Comparison of ENCODE assay signal across 9 cellular contexts in genomic region chr19:5681446-5682292, GRCh38. TPM values are rescaled to one million over a fixed set of nuclear protein-coding genes. Genes with fewer than 3 reads are reported as not detected.
DNase-seq lines count a peak whose midpoint lies in the region; ATAC-seq and TF ChIP-seq lines count a peak whose summit lies in the region.
"Had no signal": no experiment of that assay in that cellular context is flagged by ENCODE, and none has a peak within 500 bp of the region (broad histone marks: within the 10 kb centered on the region; RNA-seq: fewer than 3 reads in every experiment).

No MANE protein-coding gene starts in this region.

- no peak for ATAC-seq in heart left ventricle
- no peak for ATAC-seq in Right ventricle myocardium superior (ENCODE audit: poor library complexity)
- ATAC-seq in GM21381 (IDR thresholded peaks at IDR 0.05; ENCODE audit: unreplicated experiment), result no peak
- ATAC-seq in GM21390 (IDR thresholded peaks at IDR 0.05; ENCODE audit: unreplicated experiment), result no peak

- DNase-seq in heart left ventricle (peak in 1 of 5 donors; percentile 20), Right ventricle myocardium superior (no peak), breast epithelium (ENCODE audit: low spot score in 2 of 2) (no peak), mesothelial cell of epicardium (ENCODE audit: low spot score in 2 of 2, unreplicated experiment in 2 of 2) (no peak), uterus (no peak), GM13977 (ENCODE audit: low spot score) (no peak)

- no peaks in the 10 kb centered on the region for H3K9me3 ChIP-seq in heart left ventricle
- H3K9me3 ChIP-seq in breast epithelium, result no peaks in the 10 kb centered on the region
- no peaks in the 10 kb centered on the region for H3K9me3 ChIP-seq in uterus

- H3K36me3 Mint-ChIP-seq in mesothelial cell of epicardium, result no peaks in the 10 kb centered on the region

- H3K27me3 ChIP-seq in heart left ventricle (no peaks in the 10 kb centered on the region), breast epithelium (no peaks in the 10 kb centered on the region), uterus (no peaks in the 10 kb centered on the region)

- no peak for TF ChIP-seq CTCF in heart left ventricle (IDR thresholded peaks at IDR 0.05)
- TF ChIP-seq CTCF in breast epithelium (IDR thresholded peaks at IDR 0.05), result no peak
- no peak for TF ChIP-seq CTCF in mesothelial cell of epicardium (IDR thresholded peaks at IDR 0.05; ENCODE audit: unreplicated experiment)
- TF ChIP-seq CTCF in uterus (IDR thresholded peaks at IDR 0.05), result no peak
- TF ChIP-seq CTCF in GM13977 (IDR thresholded peaks at IDR 0.05; ENCODE audit: extremely low read depth, insufficient read depth, missing control alignments), result no peak

- H3K4me1 ChIP-seq in heart left ventricle (peaks cover 0 to 27% (median 18%) of the 10 kb centered on the region in 12 donors), breast epithelium (peaks cover 9 to 13% of the 10 kb centered on the region in 2 donors), uterus (peaks cover 0 to 3% of the 10 kb centered on the region in 2 donors)

- in situ Hi-C loops in GM13977 (cut with MboI; ENCODE audit: low pct_unique_long_range_greater_than_20kb, low sequenced_read_pairs, unreplicated experiment), result no loop called here

- peak overlapping the region; percentile 19 for H3K27ac Mint-ChIP-seq in mesothelial cell of epicardium

- WGBS in heart left ventricle, 4 donors, result 81 to 82% (median 81%) methylated on average over 14 of the region's 14 CpGs

- peaks cover 30% of the 10 kb centered on the region for H3K4me1 Mint-ChIP-seq in mesothelial cell of epicardium

- TF ChIP-seq POLR2A in heart left ventricle (IDR thresholded peaks at IDR 0.05), result no peak
- TF ChIP-seq POLR2A in breast epithelium (IDR thresholded peaks at IDR 0.05), result no peak
- TF ChIP-seq POLR2A in uterus (IDR thresholded peaks at IDR 0.05), result no peak

- H3K4me3 Mint-ChIP-seq in mesothelial cell of epicardium, result peak overlapping the region; percentile 100

- H3K27me3 Mint-ChIP-seq in mesothelial cell of epicardium (ENCODE audit: low read depth), result no peaks in the 10 kb centered on the region

- peak overlapping the region in 1 of 12 donors; percentile 94 for H3K27ac ChIP-seq in heart left ventricle
- H3K27ac ChIP-seq in breast epithelium, result no peak overlapping the region
- H3K27ac ChIP-seq in uterus, result peak overlapping the region in 1 of 2 donors; percentile 95

- intact Hi-C loops in heart left ventricle (cut with DNase I) (loop anchor here in 2 of 10 donors (5.0 to 10.0 kb wide), 4 partner anchors 59 to 1853 kb away; partner anchors contain the start of genes DPP9 (in 1 of the 2), DUS3L (in 1 of the 2), PNPLA6 (in 1 of the 2) and SAFB (in 1 of the 2)), Right ventricle myocardium superior (cut with DNase I) (no loop called here), breast epithelium (cut with DNase I; ENCODE audit: low total_unique reads) (no loop called here), uterus (cut with DNase I; ENCODE audit: low total_unique reads) (no loop called here)

- H3K4me3 ChIP-seq in heart left ventricle (peak overlapping the region in 11 of 12 donors; percentile 69 to 99 (median 81)), breast epithelium (peak overlapping the region; percentile 81 to 99 (median 82)), uterus (peak overlapping the region; percentile 59 to 91)

- peaks cover 0 to 11% (median 3%) of the 10 kb centered on the region in 9 donors for H3K36me3 ChIP-seq in heart left ventricle
- no peaks in the 10 kb centered on the region for H3K36me3 ChIP-seq in breast epithelium
- no peaks in the 10 kb centered on the region for H3K36me3 ChIP-seq in uterus

- H3K9me3 Mint-ChIP-seq in mesothelial cell of epicardium, result no peaks in the 10 kb centered on the region

RNA-seq across cellular contexts. Expression of gene HSD11B1L, which starts 0.8 kb away (rescaled TPM):
- total RNA-seq in heart left ventricle (10 to 100 TPM in 2 of 9 donors, 1 to 10 TPM in 7; 3.7 to 14.4 (median 5.2) TPM), Right ventricle myocardium superior (3.5 TPM), breast epithelium (10 to 100 TPM; 10.4 to 13.1 (median 11.1) TPM), mesothelial cell of epicardium (15.9 to 16.7 TPM (median 16.0 TPM) in 3 replicates), uterus (10 to 100 TPM in 1 of 4 donors, 1 to 10 TPM in 2, under 1 TPM in 1; 0.26 to 17.8 (median 7.1) TPM)
- polyA plus RNA-seq in heart left ventricle, result 1 to 10 TPM; 5.4 to 6.6 TPM

RNA-seq across cellular contexts. Expression of gene MICOS13, which starts 1.4 kb away (rescaled TPM):
- total RNA-seq in heart left ventricle (100 to 1,000 TPM; 103 to 149 (median 123) TPM), Right ventricle myocardium superior (165 TPM), breast epithelium (10 to 100 TPM; 29.4 to 49.5 (median 44.3) TPM), mesothelial cell of epicardium (30.0 to 32.3 TPM (median 30.7 TPM) in 3 replicates), uterus (10 to 100 TPM in 3 of 4 donors, 1 to 10 TPM in 1; 2.8 to 36.7 (median 21.1) TPM)
- 100 to 1,000 TPM; 178 to 435 TPM for polyA plus RNA-seq in heart left ventricle

RNA-seq across cellular contexts. Expression of gene RPL36, which starts 8.4 kb away (rescaled TPM):
- total RNA-seq in heart left ventricle (100 to 1,000 TPM; 255 to 475 (median 365) TPM), Right ventricle myocardium superior (367 TPM), breast epithelium (1,000 to 10,000 TPM in 1 of 3 donors, 100 to 1,000 TPM in 2; 687 to 1,274 (median 863) TPM), mesothelial cell of epicardium (947 to 1,016 TPM (median 998 TPM) in 3 replicates), uterus (1,000 to 10,000 TPM in 1 of 4 donors, 100 to 1,000 TPM in 3; 269 to 1,645 (median 565) TPM)
- polyA plus RNA-seq in heart left ventricle, result 100 to 1,000 TPM; 851 to 981 TPM

RNA-seq across cellular contexts. Expression of gene LONP1, which starts 38.3 kb away (rescaled TPM):
- total RNA-seq in heart left ventricle, result 100 to 1,000 TPM in 2 of 9 donors, 10 to 100 TPM in 7; 61.2 to 108 (median 88.6) TPM
- polyA plus RNA-seq in heart left ventricle, result 100 to 1,000 TPM in 1 of 2 donors, 10 to 100 TPM in 1; 97.6 to 123 TPM
- total RNA-seq in Right ventricle myocardium superior, result 98.8 TPM
- 10 to 100 TPM; 48.1 to 66.2 (median 60.6) TPM for total RNA-seq in breast epithelium
- 63.4 to 69.8 TPM (median 69.6 TPM) in 3 replicates for total RNA-seq in mesothelial cell of epicardium
- 100 to 1,000 TPM in 1 of 4 donors, 10 to 100 TPM in 3; 39.9 to 134 (median 44.1) TPM for total RNA-seq in uterus

RNA-seq across cellular contexts. Expression of gene CATSPERD, which starts 38.8 kb away (rescaled TPM):
- not detected for total RNA-seq in heart left ventricle
- not detected for polyA plus RNA-seq in heart left ventricle
- total RNA-seq in Right ventricle myocardium superior, result not detected
- total RNA-seq in breast epithelium, result not detected
- not detected in 3 replicates for total RNA-seq in mesothelial cell of epicardium
- not detected for total RNA-seq in uterus
- polyA plus RNA-seq: esophagus had no signal
